ENCODE assay signal across 13 cellular contexts in the genomic region with DNA sequence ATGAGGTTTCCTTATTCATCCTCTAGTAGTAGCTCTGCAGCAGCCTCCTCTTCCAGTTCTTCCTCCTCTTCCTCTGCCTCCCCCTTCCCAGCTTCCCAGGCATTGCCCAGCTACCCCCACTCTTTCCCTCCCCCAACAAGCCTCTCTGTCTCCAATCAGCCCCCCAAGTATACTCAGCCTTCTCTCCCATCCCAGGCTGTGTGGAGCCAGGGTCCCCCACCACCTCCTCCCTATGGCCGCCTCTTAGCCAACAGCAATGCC. TPM values are rescaled to one million over a fixed set of nuclear protein-coding genes. Genes with fewer than 3 reads are reported as not detected.
DNase-seq lines count a peak whose midpoint lies in the region; ATAC-seq and TF ChIP-seq lines count a peak whose summit lies in the region.
"Had no signal": no experiment of that assay in that cellular context is flagged by ENCODE, and none has a peak within 500 bp of the region (broad histone marks: within the 10 kb centered on the region; RNA-seq: fewer than 3 reads in every experiment).

No MANE protein-coding gene starts in this region.

- H3K9me3 ChIP-seq in Caco-2 (no peaks in the 10 kb centered on the region), body of pancreas (no peaks in the 10 kb centered on the region), upper lobe of right lung (no peaks in the 10 kb centered on the region)

- POLR2A ChIA-PET in Caco-2 (lab: Charles Lee): no interaction called here

- H3K36me3 Mint-ChIP-seq in Caco-2 (ENCODE audit: insufficient read depth, unreplicated experiment) (peaks cover 84% of the 10 kb centered on the region), IgD-negative memory B cell (peaks cover 3% of the 10 kb centered on the region), progenitor cell of endocrine pancreas (ENCODE audit: insufficient read depth) (peaks cover 46% of the 10 kb centered on the region)

- peak overlapping the region; percentile 92 for H3K27ac Mint-ChIP-seq in Caco-2 (ENCODE audit: unreplicated experiment)
- H3K27ac Mint-ChIP-seq in IgD-negative memory B cell: peak overlapping the region; percentile 89 to 98 (median 93)
- H3K27ac Mint-ChIP-seq in progenitor cell of endocrine pancreas: peak overlapping the region; percentile 78

- ATAC-seq in body of pancreas (no peak), upper lobe of right lung (no peak)

- H3K9me3 Mint-ChIP-seq in Caco-2 (ENCODE audit: unreplicated experiment): no peaks in the 10 kb centered on the region
- no peaks in the 10 kb centered on the region for H3K9me3 Mint-ChIP-seq in IgD-negative memory B cell
- no peaks in the 10 kb centered on the region for H3K9me3 Mint-ChIP-seq in progenitor cell of endocrine pancreas (ENCODE audit: low read depth)

- peaks cover 10% of the 10 kb centered on the region for H3K4me1 ChIP-seq in Caco-2
- H3K4me1 ChIP-seq in body of pancreas: peaks cover 37% of the 10 kb centered on the region
- H3K4me1 ChIP-seq in upper lobe of right lung: peaks cover 44% of the 10 kb centered on the region

- H3K4me3 ChIP-seq in Caco-2 (ENCODE audit: low read depth, low read length) (no peak overlapping the region), body of pancreas (no peak overlapping the region), upper lobe of right lung (no peak overlapping the region)

- no peak for TF ChIP-seq POLR2A in body of pancreas (IDR thresholded peaks at IDR 0.05)

- TF ChIP-seq CTCF in Caco-2 (IDR thresholded peaks at IDR 0.05; ENCODE audit: insufficient read depth in 1 of 2, low read depth in 1 of 2, low read length in 1 of 2, severe bottlenecking in 1 of 2, unreplicated experiment in 1 of 2) (no peak), body of pancreas (IDR thresholded peaks at IDR 0.05) (no peak), progenitor cell of endocrine pancreas (IDR thresholded peaks at IDR 0.05; ENCODE audit: unreplicated experiment) (no peak), upper lobe of right lung (IDR thresholded peaks at IDR 0.05) (no peak)

- H3K27ac ChIP-seq in body of pancreas (peak overlapping the region in 3 of 4 donors; percentile 83 to 96 (median 87)), upper lobe of right lung (no peak overlapping the region)

- H3K36me3 ChIP-seq in Caco-2 (ENCODE audit: control insufficient read depth, insufficient read depth, low read length) (peaks cover 14% of the 10 kb centered on the region), body of pancreas (replicated peaks in 1 of 2; ENCODE audit: insufficient read depth in 1 of 2, low read depth in 2 of 2) (no peaks in the 10 kb centered on the region), upper lobe of right lung (peaks cover 40% of the 10 kb centered on the region)

- DNase-seq in Caco-2: no peak
- DNase-seq in body of pancreas: no peak
- DNase-seq in progenitor cell of endocrine pancreas (ENCODE audit: low spot score, unreplicated experiment): no peak
- DNase-seq in upper lobe of right lung: no peak
- DNase-seq in stimulated activated CD4-positive, alpha-beta T cell treated with anti-CD3 and anti-CD28 coated beads, Interleukin-4, amount 100 ng/mL, for 24 hours: no peak
- DNase-seq in midbrain (lab: John Stamatoyannopoulos, UW): no peak
- DNase-seq in NCI-H446 (lab: John Stamatoyannopoulos, UW): no peak
- DNase-seq: central memory CD4-positive, alpha-beta T cell had no signal

- H3K4me3 Mint-ChIP-seq in Caco-2 (ENCODE audit: unreplicated experiment) (peak overlapping the region; percentile 73), IgD-negative memory B cell (peak overlapping the region; percentile 70 to 96 (median 88)), progenitor cell of endocrine pancreas (ENCODE audit: low read depth) (peak overlapping the region; percentile 75)

- BruUV-seq in Caco-2 (replicated peaks; lab: Mats Ljungman, UMichigan): no TSS peak

- H3K4me1 Mint-ChIP-seq in Caco-2 (ENCODE audit: low read depth, unreplicated experiment) (peaks cover 25% of the 10 kb centered on the region), IgD-negative memory B cell (peaks cover 11 to 22% (median 13%) of the 10 kb centered on the region in 3 donors), progenitor cell of endocrine pancreas (ENCODE audit: low read depth) (peaks cover 20% of the 10 kb centered on the region)

- H3K27me3 ChIP-seq in Caco-2 (replicated peaks; ENCODE audit: control insufficient read depth, insufficient read depth, low read length): no peaks in the 10 kb centered on the region
- no peaks in the 10 kb centered on the region for H3K27me3 ChIP-seq in body of pancreas
- H3K27me3 ChIP-seq in upper lobe of right lung: no peaks in the 10 kb centered on the region

- 92 to 100% methylated on average over 1 of the region's 1 CpG for WGBS in body of pancreas, 2 donors

- CTCF ChIA-PET in Caco-2 (lab: Charles Lee): no interaction called here

- H3K27me3 Mint-ChIP-seq in Caco-2 (ENCODE audit: insufficient read depth, unreplicated experiment) (no peaks in the 10 kb centered on the region), IgD-negative memory B cell (no peaks in the 10 kb centered on the region), progenitor cell of endocrine pancreas (no peaks in the 10 kb centered on the region)

- intact Hi-C loops in Caco-2 (cut with micrococcal nuclease; ENCODE audit: unreplicated experiment): no loop called here
- intact Hi-C loops in body of pancreas (cut with DNase I): no loop called here
- intact Hi-C loops in upper lobe of right lung (cut with DNase I): loop anchor here (10.0 kb wide), 1 partner anchor 62 kb away; a partner anchor contains a TSS

RNA-seq across cellular contexts. Expression of a gene that starts 7.3 kb away (rescaled TPM):
- not detected in 2 replicates for total RNA-seq in Caco-2 (2022)
- not detected for polyA plus RNA-seq in IgD-negative memory B cell
- total RNA-seq in body of pancreas: not detected
- total RNA-seq in progenitor cell of endocrine pancreas: not detected in 2 replicates
- total RNA-seq in upper lobe of right lung: not detected
- total RNA-seq: frontal cortex, lung microvascular endothelial cell, RPMI7951, subcutaneous adipose tissue had no signal

RNA-seq across cellular contexts. Expression of a gene that starts 7.5 kb away (rescaled TPM):
- total RNA-seq in Caco-2 (2022) (111 TPM in 2 replicates), body of pancreas (100 to 1,000 TPM; 219 to 302 TPM), progenitor cell of endocrine pancreas (268 and 277 TPM in 2 replicates), upper lobe of right lung (197 TPM)
- polyA plus RNA-seq in IgD-negative memory B cell: 141 TPM

RNA-seq across cellular contexts. Expression of a gene that starts 8.5 kb away (rescaled TPM):
- 126 TPM in 2 replicates for total RNA-seq in Caco-2 (2022)
- 1.4 TPM for polyA plus RNA-seq in IgD-negative memory B cell
- 10 to 100 TPM; 36.1 to 86.7 TPM for total RNA-seq in body of pancreas
- 226 and 250 TPM in 2 replicates for total RNA-seq in progenitor cell of endocrine pancreas
- 149 TPM for total RNA-seq in upper lobe of right lung

RNA-seq across cellular contexts. Expression of a gene that starts 14.8 kb away (rescaled TPM):
- 43.9 and 54.8 TPM in 2 replicates for total RNA-seq in Caco-2 (2022)
- polyA plus RNA-seq in IgD-negative memory B cell: 1,038 TPM
- total RNA-seq in body of pancreas: 10 to 100 TPM; 18.4 to 19.4 TPM
- 65.4 and 70.2 TPM in 2 replicates for total RNA-seq in progenitor cell of endocrine pancreas
- 154 TPM for total RNA-seq in upper lobe of right lung

RNA-seq across cellular contexts. Expression of a gene that starts 21.9 kb away (rescaled TPM):
- 23.2 and 25.3 TPM in 2 replicates for total RNA-seq in Caco-2 (2022)
- 21.7 TPM for polyA plus RNA-seq in IgD-negative memory B cell
- total RNA-seq in body of pancreas: 10 to 100 TPM in 1 of 2 donors, 1 to 10 TPM in 1; 4.4 to 11.9 TPM
- 77.9 and 79.0 TPM in 2 replicates for total RNA-seq in progenitor cell of endocrine pancreas
- 41.8 TPM for total RNA-seq in upper lobe of right lung
